Comparison of ENCODE assay signal across 12 cellular contexts in genomic region chr3:126548556-126549466, GRCh38. TPM values are rescaled to one million over a fixed set of nuclear protein-coding genes. Genes with fewer than 3 reads are reported as not detected.
DNase-seq lines count a peak whose midpoint lies in the region; ATAC-seq and TF ChIP-seq lines count a peak whose summit lies in the region.
"Had no signal": no experiment of that assay in that cellular context is flagged by ENCODE, and none has a peak within 500 bp of the region (broad histone marks: within the 10 kb centered on the region; RNA-seq: fewer than 3 reads in every experiment).

No MANE protein-coding gene starts in this region.

- H3K4me1 ChIP-seq in upper lobe of left lung (no peaks in the 10 kb centered on the region), Karpas-422 (ENCODE audit: low read length) (no peaks in the 10 kb centered on the region)

- H3K4me2 ChIP-seq in Karpas-422 (ENCODE audit: low read depth, low read length, poor library complexity, severe bottlenecking), result no peak overlapping the region

- H3K79me2 ChIP-seq in Karpas-422 (ENCODE audit: low read length), result no peaks in the 10 kb centered on the region

- no peak overlapping the region for H3K9ac ChIP-seq in Karpas-422 (ENCODE audit: low read length)

- H3K9me3 ChIP-seq in T-helper 17 cell (ENCODE audit: control insufficient read depth, low read length, poor library complexity, severe bottlenecking), result no peaks in the 10 kb centered on the region
- H3K9me3 ChIP-seq in upper lobe of left lung, result no peaks in the 10 kb centered on the region
- no peaks in the 10 kb centered on the region for H3K9me3 ChIP-seq in Karpas-422 (ENCODE audit: low read length)
- H3K9me3 ChIP-seq: tibial nerve had no signal

- TF ChIP-seq CTCF in upper lobe of left lung (IDR thresholded peaks at IDR 0.05), result no peak

- H3K36me3 ChIP-seq in upper lobe of left lung (no peaks in the 10 kb centered on the region), Karpas-422 (ENCODE audit: insufficient read depth, low read length) (no peaks in the 10 kb centered on the region)
- H3K36me3 ChIP-seq: tibial nerve had no signal

- no peaks in the 10 kb centered on the region for H3K9me2 ChIP-seq in Karpas-422 (replicated peaks; ENCODE audit: insufficient read depth, low read length)

- 0 out of 2 replicates have a peak, but pooled peaks cover 2% of the 10 kb centered on the region for H4K20me1 ChIP-seq in Karpas-422 (ENCODE audit: insufficient read depth, low read depth, low read length)

- H3K27ac ChIP-seq in upper lobe of left lung (no peak overlapping the region), Karpas-422 (ENCODE audit: low read length) (no peak overlapping the region)
- H3K27ac ChIP-seq: tibial nerve had no signal

- H3K4me3 Mint-ChIP-seq in T-helper 17 cell, result no peak overlapping the region

- H3K27ac Mint-ChIP-seq in T-helper 17 cell, result no peak overlapping the region

- H3K27me3 ChIP-seq in upper lobe of left lung, result no peaks in the 10 kb centered on the region
- no peaks in the 10 kb centered on the region for H3K27me3 ChIP-seq in Karpas-422 (ENCODE audit: low read length)

- TF ChIP-seq POLR2A in upper lobe of left lung (IDR thresholded peaks at IDR 0.05), result no peak

- peak; percentile 47 for DNase-seq in activated effector memory CD4-positive, alpha-beta T cell treated with anti-CD3 and anti-CD28 coated beads, Interleukin-2, amount 50 U/mL, for 16 hours
- DNase-seq in activated effector memory CD4-positive, alpha-beta T cell treated with Interleukin-2 at 50 U/mL for 16 hours, result no peak
- peak in 2 of 3 donors; percentile 2 to 3 for DNase-seq in T-helper 17 cell
- DNase-seq in iPS-NIHi7 (ENCODE audit: extremely low spot score), result peak; percentile 56
- DNase-seq in upper lobe of left lung, result peak; percentile 8 to 25
- no peak for DNase-seq in Karpas-422
- DNase-seq in DMS53 (lab: John Stamatoyannopoulos, UW), result no peak
- DNase-seq: NCI-H187 had no signal

- no peak for ATAC-seq in T-helper 17 cell
- no peak for ATAC-seq in upper lobe of left lung (ENCODE audit: low FRiP score in 2 of 2)
- no peak for ATAC-seq in GM19035 (IDR thresholded peaks at IDR 0.05; ENCODE audit: unreplicated experiment)

- 35 to 50% methylated on average over 5 to 9 of the region's 9 CpGs for WGBS in upper lobe of left lung, 2 donors

- peaks cover 5% of the 10 kb centered on the region for H3K4me1 Mint-ChIP-seq in T-helper 17 cell

- H3K4me3 ChIP-seq in upper lobe of left lung (no peak overlapping the region), Karpas-422 (ENCODE audit: low read length) (no peak overlapping the region)
- H3K4me3 ChIP-seq: tibial nerve had no signal

- no peak overlapping the region for H2AFZ ChIP-seq in Karpas-422 (ENCODE audit: low read length)

- TF ChIP-seq EP300 in upper lobe of left lung (IDR thresholded peaks at IDR 0.05), result no peak

- H3K36me3 Mint-ChIP-seq in T-helper 17 cell (ENCODE audit: low read depth), result no peaks in the 10 kb centered on the region

- peaks cover 40% of the 10 kb centered on the region for H3K27me3 Mint-ChIP-seq in T-helper 17 cell

RNA-seq across cellular contexts. Expression of gene C3orf22, which starts 9.9 kb away (rescaled TPM):
- total RNA-seq in T-helper 17 cell (not detected), upper lobe of left lung (not detected)
- not detected in 2 replicates for total RNA-seq in Karpas-422 (2014; rRNA removed; shearing (Covaris generic); ENCODE audit: low replicate concordance)
- total RNA-seq: HT1080, mucosa of gallbladder, tibial nerve had no signal

RNA-seq across cellular contexts. Expression of gene CHST13, which starts 24.9 kb away (rescaled TPM):
- total RNA-seq in T-helper 17 cell (under 1 TPM; 0.15 to 0.18 TPM), upper lobe of left lung (1 to 10 TPM in 3 of 6 donors, under 1 TPM in 1, not detected in 2; 0.57 to 3.1 (median 2.0) TPM)
- total RNA-seq in Karpas-422 (2014; rRNA removed; shearing (Covaris generic); ENCODE audit: low replicate concordance), result not detected in 2 replicates
- total RNA-seq: HT1080 had no signal

RNA-seq across cellular contexts. Expression of gene UROC1, which starts 31.2 kb away (rescaled TPM):
- total RNA-seq in T-helper 17 cell, result not detected
- total RNA-seq in upper lobe of left lung, result not detected
- not detected in 2 replicates for total RNA-seq in Karpas-422 (2014; rRNA removed; shearing (Covaris generic); ENCODE audit: low replicate concordance)
- total RNA-seq: tibial nerve had no signal

Comparison
In these comparisons a context has a peak if more than half of its experiments do, and no peak if none do; other contexts are left out.
1. DNase-seq: peak in activated effector memory CD4-positive, alpha-beta T cell treated with anti-CD3 and anti-CD28 coated beads, Interleukin-2, amount 50 U/mL, for 16 hours (single experiment), T-helper 17 cell (2 of 3), iPS-NIHi7 (single experiment) and upper lobe of left lung (2 of 2); none in activated effector memory CD4-positive, alpha-beta T cell treated with Interleukin-2 at 50 U/mL for 16 hours (single experiment), Karpas-422 (single experiment) and DMS53 (single experiment).